In the genomic region with DNA sequence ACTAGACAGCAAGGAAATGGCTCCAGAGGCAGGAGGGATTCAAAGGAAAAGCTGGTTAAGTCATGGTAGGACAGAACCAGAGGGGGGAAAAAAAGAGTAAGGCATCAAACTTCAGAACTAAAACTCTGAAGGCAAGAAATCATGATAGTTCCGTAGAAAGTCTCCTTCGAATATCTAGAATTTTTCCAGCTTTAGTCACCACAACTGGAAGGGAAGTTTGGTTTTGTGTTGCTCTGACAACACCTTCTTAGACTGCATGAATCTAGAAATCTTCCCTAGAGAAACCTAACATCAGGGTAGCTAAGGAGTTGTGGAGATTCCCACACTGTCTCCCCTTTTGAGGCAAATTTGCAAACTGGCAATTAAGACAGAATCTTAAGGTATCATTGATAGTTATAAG, we compare ENCODE assay signal across 14 cellular contexts. TPM values are rescaled to one million over a fixed set of nuclear protein-coding genes. Genes with fewer than 3 reads are reported as not detected.
DNase-seq lines count a peak whose midpoint lies in the region; ATAC-seq and TF ChIP-seq lines count a peak whose summit lies in the region.
"Had no signal": no experiment of that assay in that cellular context is flagged by ENCODE, and none has a peak within 500 bp of the region (broad histone marks: within the 10 kb centered on the region; RNA-seq: fewer than 3 reads in every experiment).

No MANE protein-coding gene starts in this region.

- H3K4me1 ChIP-seq in mesodermal cell (ENCODE audit: control insufficient read depth, insufficient read depth, low read length, poor library complexity, severe bottlenecking) (peaks cover 16% of the 10 kb centered on the region), endodermal cell (ENCODE audit: control insufficient read depth, insufficient read depth, low read length) (no peaks in the 10 kb centered on the region)

- no CpG with 5 or more reads among the region's 2 CpGs for WGBS in mesodermal cell (ENCODE audit: insufficient coverage in 2 of 2), 2 experiments
- 100% methylated on average over 2 of the region's 2 CpGs; no CpG with 5 or more reads in 1 of the 2 experiments for WGBS in endodermal cell (ENCODE audit: insufficient coverage in 1 of 2, insufficient read length in 1 of 2), 2 experiments

- H3K9ac ChIP-seq in endodermal cell (ENCODE audit: extremely low read depth, low read length, poor library complexity, severe bottlenecking) = no peak overlapping the region

- ATAC-seq in CD4-positive, alpha-beta T cell (ENCODE audit: poor library complexity) = no peak
- ATAC-seq: naive thymus-derived CD8-positive, alpha-beta T cell had no signal

- H3K4me1 Mint-ChIP-seq in CD4-positive, alpha-beta T cell (ENCODE audit: low read depth) = peaks cover 36% of the 10 kb centered on the region
- H3K4me1 Mint-ChIP-seq in endodermal cell = peaks cover 4% of the 10 kb centered on the region

- POLR2A ChIA-PET in CD4-positive, alpha-beta T cell (lab: Charles Lee) = no interaction called here

- no peak overlapping the region for H3K27ac Mint-ChIP-seq in CD4-positive, alpha-beta T cell
- H3K27ac Mint-ChIP-seq in endodermal cell = no peak overlapping the region
- H3K27ac Mint-ChIP-seq: naive thymus-derived CD8-positive, alpha-beta T cell had no signal

- H3K9me3 ChIP-seq in mesodermal cell (ENCODE audit: control insufficient read depth, low read length) (no peaks in the 10 kb centered on the region), endodermal cell (ENCODE audit: control insufficient read depth, low read length) (no peaks in the 10 kb centered on the region)
- H3K9me3 ChIP-seq in CD4-positive, alpha-beta T cell (ENCODE audit: control insufficient read depth, low read length) = no peaks in the 10 kb centered on the region

- H3K36me3 ChIP-seq in mesodermal cell (ENCODE audit: control insufficient read depth, insufficient read depth, low read length) (no peaks in the 10 kb centered on the region), endodermal cell (ENCODE audit: control insufficient read depth, insufficient read depth, low read length) (peaks cover 4% of the 10 kb centered on the region)

- H3K27ac ChIP-seq in mesodermal cell (ENCODE audit: low read depth, low read length, severe bottlenecking) = peak overlapping the region; percentile 92
- no peak overlapping the region for H3K27ac ChIP-seq in CD4-positive, alpha-beta T cell (ENCODE audit: low read depth, low read length)
- no peak overlapping the region for H3K27ac ChIP-seq in endodermal cell (ENCODE audit: low read depth, low read length)
- H3K27ac ChIP-seq: C4-2B had no signal

- no peaks in the 10 kb centered on the region for H3K9me3 Mint-ChIP-seq in CD4-positive, alpha-beta T cell
- H3K9me3 Mint-ChIP-seq in endodermal cell = no peaks in the 10 kb centered on the region

- H3K27me3 Mint-ChIP-seq in CD4-positive, alpha-beta T cell = no peaks in the 10 kb centered on the region
- no peaks in the 10 kb centered on the region for H3K27me3 Mint-ChIP-seq in endodermal cell (ENCODE audit: insufficient read depth)
- H3K27me3 Mint-ChIP-seq: naive thymus-derived CD8-positive, alpha-beta T cell had no signal

- H3K4me3 ChIP-seq in choroid plexus epithelial cell (ENCODE audit: low read depth, low read length) (no peak overlapping the region), mesodermal cell (ENCODE audit: extremely low read depth, insufficient read depth, low read length, poor library complexity, severe bottlenecking) (no peak overlapping the region), endodermal cell (ENCODE audit: low read length) (no peak overlapping the region)

- TF ChIP-seq CTCF in AG09319 (IDR thresholded peaks at IDR 0.05; ENCODE audit: low read depth, low read length) (no peak), choroid plexus epithelial cell (conservative IDR thresholded peaks at IDR 0.05; ENCODE audit: low read depth, low read length) (no peak), endodermal cell (conservative IDR thresholded peaks at IDR 0.05) (no peak)
- no peak for TF ChIP-seq CTCF in CD4-positive, alpha-beta T cell (IDR thresholded peaks at IDR 0.05)

- H3K27me3 ChIP-seq in CD4-positive, alpha-beta T cell (ENCODE audit: control insufficient read depth, insufficient read depth, low read length) = no peaks in the 10 kb centered on the region
- no peaks in the 10 kb centered on the region for H3K27me3 ChIP-seq in endodermal cell (ENCODE audit: control insufficient read depth, insufficient read depth, low read length, poor library complexity, severe bottlenecking)

- CTCF ChIA-PET in CD4-positive, alpha-beta T cell (lab: Charles Lee) = no interaction called here

- peaks cover 20% of the 10 kb centered on the region for H3K36me3 Mint-ChIP-seq in CD4-positive, alpha-beta T cell (ENCODE audit: low read depth)
- peaks cover 6% of the 10 kb centered on the region for H3K36me3 Mint-ChIP-seq in endodermal cell (ENCODE audit: low read depth)

- H3K4me3 Mint-ChIP-seq in CD4-positive, alpha-beta T cell = no peak overlapping the region
- H3K4me3 Mint-ChIP-seq in endodermal cell = no peak overlapping the region
- H3K4me3 Mint-ChIP-seq: naive thymus-derived CD8-positive, alpha-beta T cell had no signal

- DNase-seq in AG09319 (ENCODE audit: extremely low read depth, low read depth) (peak; percentile 39), M059J (ENCODE audit: low read depth) (peak; percentile 96), choroid plexus epithelial cell (ENCODE audit: low read depth) (peak; percentile 87), endodermal cell (no peak), NCI-H526 treated with DMSO at 0.1 percent for 48 hours (lab: John Stamatoyannopoulos, UW) (no peak)
- DNase-seq in CD4-positive, alpha-beta T cell = no peak
- no peak for DNase-seq in activated effector memory CD4-positive, alpha-beta T cell treated with Interleukin-2 at 50 U/mL for 16 hours
- DNase-seq: activated T-cell treated with anti-CD3 and anti-CD28 coated beads for 4 hours; naive thymus-derived CD8-positive, alpha-beta T cell; NCI-H1105; NCI-H524; SHP77 treated with DMSO at 0.1 percent for 48 hours had no signal

- intact Hi-C loops in CD4-positive, alpha-beta T cell (cut with DNase I, micrococcal nuclease) = no loop called here

RNA-seq across cellular contexts. Expression of a gene that starts 33.7 kb away (rescaled TPM):
- total RNA-seq in M059J (2014; rRNA removed; shearing (Covaris generic)) = 18.5 and 29.5 TPM in 2 replicates
- polyA plus RNA-seq in mesodermal cell (2013, experiment 1 of 2) = 11.5 TPM
- polyA plus RNA-seq in mesodermal cell (2013, experiment 2 of 2) = 11.7 TPM
- 1 to 10 TPM; 7.8 to 7.9 TPM for total RNA-seq in CD4-positive, alpha-beta T cell
- total RNA-seq in endodermal cell = 10 to 100 TPM; 26.8 to 62.2 TPM
- 12.2 TPM for polyA plus RNA-seq in endodermal cell (2013, experiment 1 of 2)
- 12.2 TPM for polyA plus RNA-seq in endodermal cell (2013, experiment 2 of 2)

Comparison
In these comparisons a context has a peak if more than half of its experiments do, and no peak if none do; other contexts are left out.
1. DNase-seq: peak in AG09319 (single experiment), M059J (single experiment) and choroid plexus epithelial cell (single experiment); none in CD4-positive, alpha-beta T cell (0 of 10), activated effector memory CD4-positive, alpha-beta T cell treated with Interleukin-2 at 50 U/mL for 16 hours (single experiment), endodermal cell (single experiment) and NCI-H526 treated with DMSO at 0.1 percent for 48 hours (single experiment).